22 cellular contexts compared by ENCODE assay signal in the genomic region with DNA sequence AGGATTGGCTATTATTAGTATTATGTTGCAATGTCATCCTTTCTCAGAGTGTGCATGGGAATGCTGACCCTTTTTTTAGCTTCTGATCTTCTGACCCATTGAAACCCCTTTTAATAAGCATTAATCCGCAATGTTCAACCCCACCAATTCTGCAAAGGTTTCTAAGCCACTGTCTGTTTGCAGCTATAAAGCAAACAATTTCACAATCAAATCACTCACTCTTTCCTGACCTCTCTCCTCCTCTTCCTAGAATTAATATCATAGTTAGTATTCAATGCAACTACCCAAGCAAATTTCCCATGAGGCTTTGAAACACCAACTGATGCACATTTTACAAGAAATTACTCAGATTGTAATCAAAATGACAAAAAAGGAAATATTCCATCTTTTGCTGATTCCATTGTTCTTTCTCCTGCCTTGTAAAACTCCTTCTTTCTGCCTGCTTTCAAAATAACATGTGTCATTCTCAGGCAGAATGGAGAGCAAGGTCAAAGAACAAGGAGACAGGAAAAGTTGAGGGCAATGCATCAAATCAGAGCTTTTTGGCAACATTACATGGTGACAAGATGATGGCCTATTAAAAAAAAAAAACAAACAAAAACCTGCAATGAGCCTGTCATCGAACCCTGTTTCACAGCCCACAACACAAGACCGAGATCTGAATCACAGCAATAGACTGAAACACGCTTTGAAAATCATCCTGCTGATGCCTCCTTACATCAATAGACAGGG.
DNase-seq lines count a peak whose midpoint lies in the region; ATAC-seq, FAIRE-seq and TF ChIP-seq lines count a peak whose summit lies in the region.
"Had no signal": no experiment of that assay in that cellular context is flagged by ENCODE, and none has a peak within 500 bp of the region (broad histone marks: within the 10 kb centered on the region; RNA-seq: fewer than 3 reads in every experiment).

No MANE protein-coding gene starts in this region.

- H3K9ac ChIP-seq in astrocyte (ENCODE audit: low read length), result no peak overlapping the region
- H3K9ac ChIP-seq: BLaER1 treated with 17β-estradiol and CSF1 and Interleukin-3, amounts not matched to agents 10 nM and 100 nM had no signal

- no peaks in the 10 kb centered on the region for H3K79me2 ChIP-seq in astrocyte (ENCODE audit: insufficient read depth, low read length)

- no peaks in the 10 kb centered on the region for H3K27me3 ChIP-seq in astrocyte (ENCODE audit: insufficient read depth, low read length)
- no peaks in the 10 kb centered on the region for H3K27me3 ChIP-seq in right lobe of liver
- H3K27me3 ChIP-seq in ovary, result no peaks in the 10 kb centered on the region

- TF ChIP-seq EP300 in A549 (IDR thresholded peaks at IDR 0.05) (no peak), ovary (IDR thresholded peaks at IDR 0.05) (no peak)

- H3K36me3 ChIP-seq in astrocyte (ENCODE audit: insufficient read depth, low read length), result no peaks in the 10 kb centered on the region
- H3K36me3 ChIP-seq in right lobe of liver, result no peaks in the 10 kb centered on the region
- H3K36me3 ChIP-seq in ovary, result no peaks in the 10 kb centered on the region
- H3K36me3 ChIP-seq: BLaER1 treated with 17β-estradiol and CSF1 and Interleukin-3, amounts not matched to agents 10 nM and 100 nM had no signal

- CTCF ChIA-PET in A549 (lab: Yijun Ruan, JAX), result no interaction called here

- no peak for DNase-seq in A549 (ENCODE audit: low read depth in 1 of 2, low spot score in 1 of 2)
- DNase-seq in astrocyte (ENCODE audit: low read depth), result no peak
- no peak for DNase-seq in right lobe of liver
- DNase-seq in NK-92 treated with Interleukin-12 subunit alpha and Interleukin-12 subunit beta, amount 100 ng/mL, for 24 hours (lab: John Stamatoyannopoulos, UW), result no peak
- no peak for DNase-seq in SW 1271 (lab: John Stamatoyannopoulos, UW)
- no peak for DNase-seq in ovary
- DNase-seq: 8988T; AML-193; Caco-2; Calu3; CD4-positive, alpha-beta T cell; CD8-positive, alpha-beta T cell; DMS79 treated with DMSO at 0.1 percent for 48 hours; GF-D8 had no signal

- H3K27me3 Mint-ChIP-seq in astrocyte (ENCODE audit: low read depth, unreplicated experiment), result no peaks in the 10 kb centered on the region
- H3K27me3 Mint-ChIP-seq: B cell; CD4-positive, alpha-beta T cell had no signal

- TF ChIP-seq POLR2A in A549 (IDR thresholded peaks at IDR 0.05; ENCODE audit: low read length) (no peak), right lobe of liver (IDR thresholded peaks at IDR 0.05) (no peak), ovary (IDR thresholded peaks at IDR 0.05) (no peak)

- no peaks in the 10 kb centered on the region for H3K4me1 ChIP-seq in A549
- H3K4me1 ChIP-seq in astrocyte (ENCODE audit: insufficient read depth, low read length), result no peaks in the 10 kb centered on the region
- H3K4me1 ChIP-seq in right lobe of liver, result peaks cover 0 to 22% (median 0%) of the 10 kb centered on the region in 4 donors
- H3K4me1 ChIP-seq in ovary (ENCODE audit: insufficient read depth), result no peaks in the 10 kb centered on the region
- H3K4me1 ChIP-seq: BLaER1 treated with 17β-estradiol and CSF1 and Interleukin-3, amounts not matched to agents 10 nM and 100 nM; Caco-2 had no signal

- no peak overlapping the region for H3K27ac ChIP-seq in A549
- no peak overlapping the region for H3K27ac ChIP-seq in astrocyte (ENCODE audit: low read depth, low read length)
- H3K27ac ChIP-seq in right lobe of liver, result peak overlapping the region in 1 of 3 donors; percentile 15
- H3K27ac ChIP-seq in ovary, result no peak overlapping the region
- H3K27ac ChIP-seq: BLaER1 treated with 17β-estradiol and CSF1 and Interleukin-3, amounts not matched to agents 10 nM and 100 nM; C4-2B had no signal

- H2AFZ ChIP-seq in astrocyte (ENCODE audit: low read depth, low read length), result no peak overlapping the region

- no peak overlapping the region for H3K4me3 Mint-ChIP-seq in astrocyte (ENCODE audit: unreplicated experiment)
- H3K4me3 Mint-ChIP-seq: B cell; CD4-positive, alpha-beta T cell; CD8-positive, alpha-beta T cell had no signal

- H3K4me2 ChIP-seq in A549 (no peak overlapping the region), astrocyte (ENCODE audit: low read length) (no peak overlapping the region)
- H3K4me2 ChIP-seq: BLaER1 treated with 17β-estradiol and CSF1 and Interleukin-3, amounts not matched to agents 10 nM and 100 nM had no signal

- H3K9me3 ChIP-seq in A549 (no peaks in the 10 kb centered on the region), astrocyte (ENCODE audit: insufficient read depth, low read depth, low read length) (no peaks in the 10 kb centered on the region), right lobe of liver (no peaks in the 10 kb centered on the region), ovary (no peaks in the 10 kb centered on the region)
- H3K9me3 ChIP-seq: BLaER1 treated with 17β-estradiol and CSF1 and Interleukin-3, amounts not matched to agents 10 nM and 100 nM; Caco-2 had no signal

- no peak for ATAC-seq in A549
- ATAC-seq in right lobe of liver, result peak; percentile 60 to 89 (median 78)
- ATAC-seq: CD8-positive, alpha-beta T cell had no signal

- TF ChIP-seq RAD21 in A549 (conservative IDR thresholded peaks at IDR 0.05 in 1 of 2, IDR thresholded peaks at IDR 0.05 in 1 of 2), result no peak

- intact Hi-C loops in right lobe of liver (cut with DNase I), result no loop called here
- intact Hi-C loops in ovary (cut with DNase I), result no loop called here

- peak; percentile 7 for FAIRE-seq in A549 (lab: Jason Lieb, UNC)
- peak; percentile 88 for FAIRE-seq in astrocyte (lab: Jason Lieb, UNC)
- FAIRE-seq: A204.1, D721Med, G401.6, GM12891, GM19239 had no signal

- TF ChIP-seq CTCF in A549 (IDR thresholded peaks at IDR 0.05) (no peak), astrocyte (IDR thresholded peaks at IDR 0.05; ENCODE audit: insufficient read depth, low read depth, low read length) (no peak), right lobe of liver (IDR thresholded peaks at IDR 0.05) (no peak), ovary (IDR thresholded peaks at IDR 0.05) (no peak)

- POLR2A ChIA-PET in A549 (lab: Yijun Ruan, JAX), result no interaction called here

- H3K4me3 ChIP-seq in A549 (no peak overlapping the region), astrocyte (ENCODE audit: insufficient read depth, low read depth, low read length) (no peak overlapping the region), right lobe of liver (no peak overlapping the region), ovary (no peak overlapping the region)
- H3K4me3 ChIP-seq: BLaER1 treated with 17β-estradiol and CSF1 and Interleukin-3, amounts not matched to agents 10 nM and 100 nM had no signal

- H3K4me1 Mint-ChIP-seq in astrocyte (ENCODE audit: low read depth, unreplicated experiment), result peaks cover 4% of the 10 kb centered on the region
- H3K4me1 Mint-ChIP-seq: B cell had no signal

- H3K27ac Mint-ChIP-seq in astrocyte (ENCODE audit: unreplicated experiment), result no peak overlapping the region
- H3K27ac Mint-ChIP-seq: B cell; CD4-positive, alpha-beta T cell; CD8-positive, alpha-beta T cell had no signal

- 0% methylated on average over 4 of the region's 4 CpGs for WGBS in A549 (ENCODE audit: missing lambda C conversion rate)
- 18% methylated on average over 4 of the region's 4 CpGs for WGBS in right lobe of liver (ENCODE audit: insufficient coverage, low coverage, low lambda C conversion rate, missing lambda C conversion rate)
- 33 to 50% (median 35%) methylated on average over 4 of the region's 4 CpGs for WGBS in ovary, 3 donors

- no peaks in the 10 kb centered on the region for H3K36me3 Mint-ChIP-seq in astrocyte (ENCODE audit: low read depth, unreplicated experiment)
- H3K36me3 Mint-ChIP-seq: CD8-positive, alpha-beta T cell had no signal

- no peaks in the 10 kb centered on the region for H4K20me1 ChIP-seq in astrocyte (ENCODE audit: insufficient read depth, low read length)
- H4K20me1 ChIP-seq: BLaER1 treated with 17β-estradiol and CSF1 and Interleukin-3, amounts not matched to agents 10 nM and 100 nM had no signal

- H3K9me3 Mint-ChIP-seq in astrocyte (ENCODE audit: unreplicated experiment), result no peaks in the 10 kb centered on the region
- H3K9me3 Mint-ChIP-seq: CD4-positive, alpha-beta T cell; CD8-positive, alpha-beta T cell had no signal

TF ChIP-seq in A549, 52 proteins besides CTCF, POLR2A, EP300 and RAD21 (continues in another document):
- TF ChIP-seq RARB (CRISPR knock-in tag; IDR thresholded peaks at IDR 0.05) (no peak), KDM5A (IDR thresholded peaks at IDR 0.05) (no peak), CEBPB (IDR thresholded peaks at IDR 0.05) (no peak), HOXA7 (CRISPR knock-in tag; IDR thresholded peaks at IDR 0.05) (no peak)
- TF ChIP-seq, protein P1, sequence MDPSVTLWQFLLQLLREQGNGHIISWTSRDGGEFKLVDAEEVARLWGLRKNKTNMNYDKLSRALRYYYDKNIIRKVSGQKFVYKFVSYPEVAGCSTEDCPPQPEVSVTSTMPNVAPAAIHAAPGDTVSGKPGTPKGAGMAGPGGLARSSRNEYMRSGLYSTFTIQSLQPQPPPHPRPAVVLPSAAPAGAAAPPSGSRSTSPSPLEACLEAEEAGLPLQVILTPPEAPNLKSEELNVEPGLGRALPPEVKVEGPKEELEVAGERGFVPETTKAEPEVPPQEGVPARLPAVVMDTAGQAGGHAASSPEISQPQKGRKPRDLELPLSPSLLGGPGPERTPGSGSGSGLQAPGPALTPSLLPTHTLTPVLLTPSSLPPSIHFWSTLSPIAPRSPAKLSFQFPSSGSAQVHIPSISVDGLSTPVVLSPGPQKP (IDR thresholded peaks at IDR 0.05; ENCODE audit: low read depth, low read length), result no peak
- TF ChIP-seq, protein P2, sequence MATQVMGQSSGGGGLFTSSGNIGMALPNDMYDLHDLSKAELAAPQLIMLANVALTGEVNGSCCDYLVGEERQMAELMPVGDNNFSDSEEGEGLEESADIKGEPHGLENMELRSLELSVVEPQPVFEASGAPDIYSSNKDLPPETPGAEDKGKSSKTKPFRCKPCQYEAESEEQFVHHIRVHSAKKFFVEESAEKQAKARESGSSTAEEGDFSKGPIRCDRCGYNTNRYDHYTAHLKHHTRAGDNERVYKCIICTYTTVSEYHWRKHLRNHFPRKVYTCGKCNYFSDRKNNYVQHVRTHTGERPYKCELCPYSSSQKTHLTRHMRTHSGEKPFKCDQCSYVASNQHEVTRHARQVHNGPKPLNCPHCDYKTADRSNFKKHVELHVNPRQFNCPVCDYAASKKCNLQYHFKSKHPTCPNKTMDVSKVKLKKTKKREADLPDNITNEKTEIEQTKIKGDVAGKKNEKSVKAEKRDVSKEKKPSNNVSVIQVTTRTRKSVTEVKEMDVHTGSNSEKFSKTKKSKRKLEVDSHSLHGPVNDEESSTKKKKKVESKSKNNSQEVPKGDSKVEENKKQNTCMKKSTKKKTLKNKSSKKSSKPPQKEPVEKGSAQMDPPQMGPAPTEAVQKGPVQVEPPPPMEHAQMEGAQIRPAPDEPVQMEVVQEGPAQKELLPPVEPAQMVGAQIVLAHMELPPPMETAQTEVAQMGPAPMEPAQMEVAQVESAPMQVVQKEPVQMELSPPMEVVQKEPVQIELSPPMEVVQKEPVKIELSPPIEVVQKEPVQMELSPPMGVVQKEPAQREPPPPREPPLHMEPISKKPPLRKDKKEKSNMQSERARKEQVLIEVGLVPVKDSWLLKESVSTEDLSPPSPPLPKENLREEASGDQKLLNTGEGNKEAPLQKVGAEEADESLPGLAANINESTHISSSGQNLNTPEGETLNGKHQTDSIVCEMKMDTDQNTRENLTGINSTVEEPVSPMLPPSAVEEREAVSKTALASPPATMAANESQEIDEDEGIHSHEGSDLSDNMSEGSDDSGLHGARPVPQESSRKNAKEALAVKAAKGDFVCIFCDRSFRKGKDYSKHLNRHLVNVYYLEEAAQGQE (IDR thresholded peaks at IDR 0.05), result no peak

Comparison
In these comparisons a context has a peak if more than half of its experiments do, and no peak if none do; other contexts are left out.
1. ATAC-seq: peak in right lobe of liver (4 of 4); none in A549 (0 of 2).